ENCODE assay signal across 8 cellular contexts in genomic region chr3:50338989-50339388, GRCh38. TPM values are rescaled to one million over a fixed set of nuclear protein-coding genes. Genes with fewer than 3 reads are reported as not detected.
DNase-seq lines count a peak whose midpoint lies in the region; ATAC-seq and TF ChIP-seq lines count a peak whose summit lies in the region.

No MANE protein-coding gene starts in this region.

- H3K9ac ChIP-seq in parathyroid adenoma = no peak overlapping the region

- no TSS peak for BruUV-seq in Caco-2 (replicated peaks; lab: Mats Ljungman, UMichigan)

- H3K27me3 ChIP-seq in Caco-2 (replicated peaks; ENCODE audit: control insufficient read depth, insufficient read depth, low read length) = no peaks in the 10 kb centered on the region
- H3K27me3 ChIP-seq in parathyroid adenoma (ENCODE audit: control insufficient read depth, insufficient read depth, low read length) = no peaks in the 10 kb centered on the region

- no peak overlapping the region for H3K4me3 ChIP-seq in Caco-2 (ENCODE audit: low read depth, low read length)
- no peak overlapping the region for H3K4me3 ChIP-seq in parathyroid adenoma (ENCODE audit: low read depth, low read length)

- H3K4me1 Mint-ChIP-seq in Caco-2 (ENCODE audit: low read depth, unreplicated experiment) = peaks cover 11% of the 10 kb centered on the region

- peak overlapping the region; percentile 95 for H3K27ac Mint-ChIP-seq in Caco-2 (ENCODE audit: unreplicated experiment)

- H3K36me3 Mint-ChIP-seq in Caco-2 (ENCODE audit: insufficient read depth, unreplicated experiment) = peaks cover 40% of the 10 kb centered on the region

- CTCF ChIA-PET in Caco-2 (lab: Charles Lee) = interaction anchor here (0.6 to 0.7 kb wide), 2 partner anchors 18 to 52 kb away, joined by 3 to 4 read pairs; no protein-coding TSS in a partner anchor

- DNase-seq in Caco-2 (no peak), MV-4-11 (lab: John Stamatoyannopoulos, UW) (peak; percentile 47), caudate nucleus (lab: John Stamatoyannopoulos, UW) (no peak), amygdala (lab: John Stamatoyannopoulos, UW) (no peak), H4 (ENCODE audit: low spot score) (no peak)

- no peak for TF ChIP-seq CTCF in Caco-2 (IDR thresholded peaks at IDR 0.05; ENCODE audit: insufficient read depth in 1 of 2, low read depth in 1 of 2, low read length in 1 of 2, severe bottlenecking in 1 of 2, unreplicated experiment in 1 of 2)
- no peak for TF ChIP-seq CTCF in parathyroid adenoma (IDR thresholded peaks at IDR 0.05)

- intact Hi-C loops in Caco-2 (cut with micrococcal nuclease; ENCODE audit: unreplicated experiment) = no loop called here

- H2AFZ ChIP-seq in parathyroid adenoma = no peak overlapping the region

- POLR2A ChIA-PET in Caco-2 (lab: Charles Lee) = interaction anchor here (0.6 kb wide), 1 partner anchor 11 kb away, joined by 4 read pairs; the partner anchor contains the start of gene TUSC2

- no peaks in the 10 kb centered on the region for H3K9me3 Mint-ChIP-seq in Caco-2 (ENCODE audit: unreplicated experiment)

- H3K27ac ChIP-seq in caudate nucleus (ENCODE audit: low read depth, low read length) (peak overlapping the region; percentile 58), parathyroid adenoma (peak overlapping the region; percentile 30)

- no peak overlapping the region for H3K4me2 ChIP-seq in parathyroid adenoma (ENCODE audit: low read length)

- H3K9me3 ChIP-seq in Caco-2 = no peaks in the 10 kb centered on the region
- H3K9me3 ChIP-seq in parathyroid adenoma (ENCODE audit: control insufficient read depth, low read length) = no peaks in the 10 kb centered on the region

- H3K4me3 Mint-ChIP-seq in Caco-2 (ENCODE audit: unreplicated experiment) = peak overlapping the region; percentile 94

- ATAC-seq in HG02588 (IDR thresholded peaks at IDR 0.05; ENCODE audit: unreplicated experiment) = no peak
- no peak for ATAC-seq in GM21723 (IDR thresholded peaks at IDR 0.05; ENCODE audit: unreplicated experiment)

- no peaks in the 10 kb centered on the region for H3K27me3 Mint-ChIP-seq in Caco-2 (ENCODE audit: insufficient read depth, unreplicated experiment)

- H3K4me1 ChIP-seq in Caco-2 (peaks cover 16% of the 10 kb centered on the region), parathyroid adenoma (peaks cover 18% of the 10 kb centered on the region)

- no peaks in the 10 kb centered on the region for H3K79me2 ChIP-seq in parathyroid adenoma

- H3K36me3 ChIP-seq in Caco-2 (ENCODE audit: control insufficient read depth, insufficient read depth, low read length) (0 out of 2 replicates have a peak, but pooled peaks cover 3% of the 10 kb centered on the region), parathyroid adenoma (ENCODE audit: control insufficient read depth, insufficient read depth, low read length) (no peaks in the 10 kb centered on the region)

RNA-seq across cellular contexts. Expression of gene RASSF1, which starts 1.6 kb away (rescaled TPM):
- total RNA-seq in Caco-2 (2022) = 26.7 and 28.1 TPM in 2 replicates
- total RNA-seq in H4 (2014; rRNA removed; shearing (Covaris generic)) = 4.2 and 7.7 TPM in 2 replicates

RNA-seq across cellular contexts. Expression of gene ZMYND10, which starts 6.5 kb away (rescaled TPM):
- 0.23 and 0.29 TPM in 2 replicates for total RNA-seq in Caco-2 (2022)
- 0.08 TPM in 1 of 2 replicates, not detected in the other for total RNA-seq in H4 (2014; rRNA removed; shearing (Covaris generic))

RNA-seq across cellular contexts. Expression of gene TUSC2, which starts 11.0 kb away (rescaled TPM):
- total RNA-seq in Caco-2 (2022) = 34.9 and 38.3 TPM in 2 replicates
- 11.5 and 29.1 TPM in 2 replicates for total RNA-seq in H4 (2014; rRNA removed; shearing (Covaris generic))

RNA-seq across cellular contexts. Expression of gene NPRL2, which starts 11.6 kb away (rescaled TPM):
- 23.7 and 29.8 TPM in 2 replicates for total RNA-seq in Caco-2 (2022)
- 18.2 and 27.8 TPM in 2 replicates for total RNA-seq in H4 (2014; rRNA removed; shearing (Covaris generic))

RNA-seq across cellular contexts. Expression of gene CYB561D2, which starts 11.7 kb away (rescaled TPM):
- 21.2 and 21.4 TPM in 2 replicates for total RNA-seq in Caco-2 (2022)
- 24.2 and 47.5 TPM in 2 replicates for total RNA-seq in H4 (2014; rRNA removed; shearing (Covaris generic))
